8 cellular contexts compared by ENCODE assay signal in the genomic region with DNA sequence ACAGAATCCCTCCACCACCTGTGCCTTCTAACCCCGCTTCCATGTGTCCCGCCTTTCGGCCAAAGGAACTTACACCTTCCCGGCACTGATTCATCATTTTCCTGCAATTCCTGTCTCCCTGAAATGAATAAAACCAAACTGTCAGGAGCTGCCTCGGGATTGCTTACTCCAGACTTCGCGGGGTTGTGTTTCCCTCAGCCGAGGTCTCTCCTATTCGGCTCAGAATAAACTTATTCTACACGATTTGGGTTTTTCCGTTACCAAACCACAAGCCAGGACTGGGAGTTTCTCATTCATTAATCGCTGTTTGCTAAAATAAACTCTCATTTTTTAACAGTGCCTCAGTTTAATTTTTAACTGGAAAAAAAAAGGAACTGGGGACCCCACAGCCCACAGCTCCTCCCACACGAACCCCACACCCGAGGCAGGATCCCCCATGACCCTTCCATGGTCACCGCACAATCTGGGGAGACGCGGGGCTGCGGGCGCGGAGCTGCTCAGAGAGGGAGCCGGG. TPM values are rescaled to one million over a fixed set of nuclear protein-coding genes. Genes with fewer than 3 reads are reported as not detected.
DNase-seq lines count a peak whose midpoint lies in the region; ATAC-seq and TF ChIP-seq lines count a peak whose summit lies in the region.

No MANE protein-coding gene starts in this region.

- no peak for TF ChIP-seq CTCF in kidney epithelial cell (IDR thresholded peaks at IDR 0.05; ENCODE audit: insufficient read depth, low read length, poor library complexity, severe bottlenecking)
- TF ChIP-seq CTCF in testis (IDR thresholded peaks at IDR 0.05): no peak

- intact Hi-C loops in testis (cut with DNase I; ENCODE audit: low total_unique reads): no loop called here

- peak overlapping the region in 1 of 2 donors; percentile 64 for H3K27ac ChIP-seq in testis

- CTCF ChIA-PET in activated CD8-positive, alpha-beta T cell treated with anti-CD3 and anti-CD28 coated beads, Interleukin-2, amount 10 ng/mL, durations not matched to agents 7 days and 5 days (lab: Charles Lee): interaction anchor here (0.6 to 2.4 kb wide), 9 partner anchors 8 to 724 kb away, joined by 3 to 9 read pairs (median 4); partner anchors contain the start of gene ZNF491

- POLR2A ChIA-PET in activated CD8-positive, alpha-beta T cell treated with anti-CD3 and anti-CD28 coated beads, Interleukin-2, amount 10 ng/mL, durations not matched to agents 7 days and 5 days (lab: Charles Lee): interaction anchor here (0.6 to 1.3 kb wide), 3 partner anchors 64 to 311 kb away, joined by 3 to 4 read pairs (median 4); no protein-coding TSS in a partner anchor

- peak overlapping the region; percentile 16 for H3K27ac Mint-ChIP-seq in activated CD8-positive, alpha-beta T cell treated with anti-CD3 and anti-CD28 coated beads, Interleukin-2, amount 10 ng/mL, durations not matched to agents 7 days and 5 days

- peaks cover 11% of the 10 kb centered on the region for H3K27me3 Mint-ChIP-seq in activated CD8-positive, alpha-beta T cell treated with anti-CD3 and anti-CD28 coated beads, Interleukin-2, amount 10 ng/mL, durations not matched to agents 7 days and 5 days (ENCODE audit: low read depth)

- DNase-seq in DMS53 (lab: John Stamatoyannopoulos, UW): peak; percentile 55
- DNase-seq in activated CD8-positive, alpha-beta T cell treated with anti-CD3 and anti-CD28 coated beads, Interleukin-2, amount 10 ng/mL, durations not matched to agents 7 days and 5 days: peak; percentile 23
- DNase-seq in kidney epithelial cell (ENCODE audit: low read depth): no peak
- DNase-seq in testis: no peak
- no peak for DNase-seq in CD1c-positive myeloid dendritic cell (ENCODE audit: extremely low spot score)
- DNase-seq in glomerular visceral epithelial cell (ENCODE audit: extremely low spot score): no peak

- H3K9me3 Mint-ChIP-seq in activated CD8-positive, alpha-beta T cell treated with anti-CD3 and anti-CD28 coated beads, Interleukin-2, amount 10 ng/mL, durations not matched to agents 7 days and 5 days (ENCODE audit: insufficient read depth): peaks cover 19% of the 10 kb centered on the region

- H3K9me3 ChIP-seq in testis: no peaks in the 10 kb centered on the region

- H3K4me1 Mint-ChIP-seq in activated CD8-positive, alpha-beta T cell treated with anti-CD3 and anti-CD28 coated beads, Interleukin-2, amount 10 ng/mL, durations not matched to agents 7 days and 5 days (ENCODE audit: low read depth): peaks cover 14% of the 10 kb centered on the region

- peak; percentile 21 for ATAC-seq in HG03066 (IDR thresholded peaks at IDR 0.05; ENCODE audit: low read depth, unreplicated experiment)
- no peak for ATAC-seq in activated CD8-positive, alpha-beta T cell treated with anti-CD3 and anti-CD28 coated beads, Interleukin-2, amount 10 ng/mL, durations not matched to agents 7 days and 5 days
- ATAC-seq in HG03469 (IDR thresholded peaks at IDR 0.05; ENCODE audit: unreplicated experiment): no peak

- WGBS in testis, 2 donors: 0% methylated on average over 21 of the region's 21 CpGs

- H3K4me1 ChIP-seq in testis: peaks cover 9% of the 10 kb centered on the region

- H3K4me3 Mint-ChIP-seq in activated CD8-positive, alpha-beta T cell treated with anti-CD3 and anti-CD28 coated beads, Interleukin-2, amount 10 ng/mL, durations not matched to agents 7 days and 5 days: peak overlapping the region; percentile 75

- H3K4me3 ChIP-seq in kidney epithelial cell (ENCODE audit: low read depth, low read length) (peak overlapping the region; percentile 39), testis (peak overlapping the region; percentile 60 to 69)

- no peak for TF ChIP-seq POLR2A in testis (IDR thresholded peaks at IDR 0.05)

- no peaks in the 10 kb centered on the region for H3K36me3 ChIP-seq in kidney epithelial cell (ENCODE audit: control insufficient read depth, insufficient read depth, low read length)
- no peaks in the 10 kb centered on the region for H3K36me3 ChIP-seq in testis (ENCODE audit: low read depth, missing control alignments)

- H3K36me3 Mint-ChIP-seq in activated CD8-positive, alpha-beta T cell treated with anti-CD3 and anti-CD28 coated beads, Interleukin-2, amount 10 ng/mL, durations not matched to agents 7 days and 5 days (ENCODE audit: low read depth): peaks cover 16% of the 10 kb centered on the region

- H3K27me3 ChIP-seq in kidney epithelial cell (ENCODE audit: control insufficient read depth, insufficient read depth, low read length) (no peaks in the 10 kb centered on the region), testis (no peaks in the 10 kb centered on the region)

RNA-seq across cellular contexts. Expression of gene ZNF878, which starts 0.6 kb away (rescaled TPM):
- total RNA-seq in activated CD8-positive, alpha-beta T cell treated with anti-CD3 and anti-CD28 coated beads, Interleukin-2, amount 10 ng/mL, durations not matched to agents 7 days and 5 days: 1 to 10 TPM; 1.1 to 1.7 TPM
- total RNA-seq in kidney epithelial cell: 0.07 and 0.67 TPM in 2 replicates
- 1 to 10 TPM in 1 of 2 donors, under 1 TPM in 1; 0.31 to 1.1 TPM for total RNA-seq in testis
- 0.54 TPM for polyA plus RNA-seq in testis (ENCODE audit: insufficient read depth, low read depth, low replicate concordance)

RNA-seq across cellular contexts. Expression of gene ZNF844, which starts 12.4 kb away (rescaled TPM):
- 1 to 10 TPM; 1.7 to 2.4 TPM for total RNA-seq in activated CD8-positive, alpha-beta T cell treated with anti-CD3 and anti-CD28 coated beads, Interleukin-2, amount 10 ng/mL, durations not matched to agents 7 days and 5 days
- total RNA-seq in kidney epithelial cell (4.1 and 4.7 TPM in 2 replicates), testis (10 to 100 TPM; 15.7 to 18.0 TPM)
- 10.3 TPM for polyA plus RNA-seq in testis (ENCODE audit: insufficient read depth, low read depth, low replicate concordance)

RNA-seq across cellular contexts. Expression of gene ZNF433, which starts 16.6 kb away (rescaled TPM):
- under 1 TPM; 0.60 to 0.95 TPM for total RNA-seq in activated CD8-positive, alpha-beta T cell treated with anti-CD3 and anti-CD28 coated beads, Interleukin-2, amount 10 ng/mL, durations not matched to agents 7 days and 5 days
- total RNA-seq in kidney epithelial cell (3.2 and 10.3 TPM in 2 replicates), testis (10 to 100 TPM; 26.1 to 43.4 TPM)
- polyA plus RNA-seq in testis (ENCODE audit: insufficient read depth, low read depth, low replicate concordance): 46.6 TPM

Comparison
In these comparisons a context has a peak if more than half of its experiments do, and no peak if none do; other contexts are left out.
1. DNase-seq: peak in DMS53 (single experiment) and activated CD8-positive, alpha-beta T cell treated with anti-CD3 and anti-CD28 coated beads, Interleukin-2, amount 10 ng/mL, durations not matched to agents 7 days and 5 days (single experiment); none in kidney epithelial cell (single experiment), testis (single experiment), CD1c-positive myeloid dendritic cell (single experiment) and glomerular visceral epithelial cell (single experiment).